ENCODE assay signal across 21 cellular contexts in the genomic region with DNA sequence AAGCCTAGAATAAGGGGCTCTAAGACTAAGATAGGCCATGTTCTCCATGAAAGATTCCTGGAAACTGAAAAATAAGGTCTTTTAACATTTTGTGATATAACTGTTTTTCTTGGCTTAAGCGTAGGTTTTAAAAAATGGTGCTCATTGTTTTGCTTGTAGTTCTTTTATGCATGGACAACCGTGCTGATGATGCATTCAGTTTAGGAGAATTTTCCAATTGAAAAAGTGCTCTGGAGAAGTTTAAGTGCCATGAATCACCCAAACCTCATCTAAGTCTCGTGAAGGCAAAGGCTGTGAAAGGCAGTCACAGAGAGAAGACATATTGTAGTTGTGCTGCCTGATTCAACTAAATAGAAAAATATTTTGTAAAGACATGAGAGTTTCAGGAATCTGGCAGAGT.
"Had no signal": no experiment of that assay in that cellular context is flagged by ENCODE, and none has a peak within 500 bp of the region (broad histone marks: within the 10 kb centered on the region; RNA-seq: fewer than 3 reads in every experiment).

No MANE protein-coding gene starts in this region.

- H3K9me3 ChIP-seq: breast epithelium, left lung, prostate gland, testis had no signal

- H3K4me3 Mint-ChIP-seq: activated B cell treated with CpG ODN at 0.5 μM for 24 hours; activated CD4-positive, alpha-beta memory T cell treated with anti-CD3 and anti-CD28 coated beads, Interleukin-2, amount 10 ng/mL, durations not matched to agents 7 days and 5 days; activated CD8-positive, alpha-beta memory T cell treated with anti-CD3 and anti-CD28 coated beads, Interleukin-2, amount 10 ng/mL, durations not matched to agents 7 days and 5 days; activated naive CD8-positive, alpha-beta T cell treated with anti-CD3 and anti-CD28 coated beads, Interleukin-2, amount 10 ng/mL, durations not matched to agents 7 days and 5 days; activated T-helper 17 cell treated with anti-CD3 and anti-CD28 coated beads, Interleukin-2, amount 50 U/mL, for 72 hours; stimulated activated naive CD8-positive, alpha-beta T cell treated with anti-CD3 and anti-CD28 coated beads, Interleukin-15, amount 100 ng/mL, for 72 hours; T-helper 2 cell treated with Interferon-gamma antibody and Interleukin-4, amounts not matched to agents 5 μg/mL and 100 μg/mL, for 36 hours had no signal

- H3K27ac Mint-ChIP-seq: activated B cell treated with CpG ODN at 0.5 μM for 24 hours; activated CD4-positive, alpha-beta memory T cell treated with anti-CD3 and anti-CD28 coated beads, Interleukin-2, amount 10 ng/mL, durations not matched to agents 7 days and 5 days; activated CD8-positive, alpha-beta memory T cell treated with anti-CD3 and anti-CD28 coated beads, Interleukin-2, amount 10 ng/mL, durations not matched to agents 7 days and 5 days; activated naive CD8-positive, alpha-beta T cell treated with anti-CD3 and anti-CD28 coated beads, Interleukin-2, amount 10 ng/mL, durations not matched to agents 7 days and 5 days; activated T-helper 17 cell treated with anti-CD3 and anti-CD28 coated beads, Interleukin-2, amount 50 U/mL, for 72 hours; stimulated activated naive CD8-positive, alpha-beta T cell treated with anti-CD3 and anti-CD28 coated beads, Interleukin-15, amount 100 ng/mL, for 72 hours; T-helper 2 cell treated with Interferon-gamma antibody and Interleukin-4, amounts not matched to agents 5 μg/mL and 100 μg/mL, for 36 hours had no signal

- H3K4me3 ChIP-seq: breast epithelium, coronary artery, left lung, prostate gland, SK-N-MC, skin epidermis, testis had no signal

- DNase-seq: activated B cell treated with CpG ODN at 0.5 μM for 24 hours; activated CD4-positive, alpha-beta memory T cell treated with anti-CD3 and anti-CD28 coated beads, Interleukin-2, amount 10 ng/mL, durations not matched to agents 7 days and 5 days; activated CD4-positive, alpha-beta T cell treated with anti-CD3 and anti-CD28 coated beads for 48 hours; activated CD8-positive, alpha-beta memory T cell treated with anti-CD3 and anti-CD28 coated beads, Interleukin-2, amount 10 ng/mL, durations not matched to agents 7 days and 5 days; activated naive CD4-positive, alpha-beta T cell treated with Interleukin-2 at 50 U/mL for 16 hours; activated naive CD8-positive, alpha-beta T cell treated with anti-CD3 and anti-CD28 coated beads, Interleukin-2, amount 10 ng/mL, durations not matched to agents 7 days and 5 days; amygdala; left lung; mammary epithelial cell; right cardiac atrium; stimulated activated CD4-positive, alpha-beta T cell treated with anti-CD3 and anti-CD28 coated beads, Interleukin-15, amount 100 ng/mL, for 24 hours; stimulated activated CD4-positive, alpha-beta T cell treated with anti-CD3 and anti-CD28 coated beads, Interleukin-2, amount 100 ng/mL, for 48 hours; stimulated activated naive CD8-positive, alpha-beta T cell treated with anti-CD3 and anti-CD28 coated beads, Interleukin-15, amount 100 ng/mL, for 72 hours; testis had no signal

- H3K36me3 Mint-ChIP-seq: activated CD8-positive, alpha-beta memory T cell treated with anti-CD3 and anti-CD28 coated beads, Interleukin-2, amount 10 ng/mL, durations not matched to agents 7 days and 5 days; activated naive CD8-positive, alpha-beta T cell treated with anti-CD3 and anti-CD28 coated beads, Interleukin-2, amount 10 ng/mL, durations not matched to agents 7 days and 5 days had no signal

- H3K27me3 Mint-ChIP-seq: activated CD4-positive, alpha-beta memory T cell treated with anti-CD3 and anti-CD28 coated beads, Interleukin-2, amount 10 ng/mL, durations not matched to agents 7 days and 5 days had no signal

- H3K36me3 ChIP-seq: breast epithelium, left lung, prostate gland had no signal

- H3K27ac ChIP-seq: breast epithelium, coronary artery, left lung, prostate gland, SK-N-MC, skin epidermis, testis had no signal

- H3K9me3 Mint-ChIP-seq: activated B cell treated with CpG ODN at 0.5 μM for 24 hours; activated naive CD8-positive, alpha-beta T cell treated with anti-CD3 and anti-CD28 coated beads, Interleukin-2, amount 10 ng/mL, durations not matched to agents 7 days and 5 days; activated T-helper 17 cell treated with anti-CD3 and anti-CD28 coated beads, Interleukin-2, amount 50 U/mL, for 72 hours; stimulated activated naive CD8-positive, alpha-beta T cell treated with anti-CD3 and anti-CD28 coated beads, Interleukin-15, amount 100 ng/mL, for 72 hours; T-helper 2 cell treated with Interferon-gamma antibody and Interleukin-4, amounts not matched to agents 5 μg/mL and 100 μg/mL, for 36 hours had no signal

- H3K4me1 ChIP-seq: breast epithelium, left lung, prostate gland, testis had no signal

- H3K4me1 Mint-ChIP-seq: activated B cell treated with CpG ODN at 0.5 μM for 24 hours; activated CD4-positive, alpha-beta memory T cell treated with anti-CD3 and anti-CD28 coated beads, Interleukin-2, amount 10 ng/mL, durations not matched to agents 7 days and 5 days; activated CD8-positive, alpha-beta memory T cell treated with anti-CD3 and anti-CD28 coated beads, Interleukin-2, amount 10 ng/mL, durations not matched to agents 7 days and 5 days; activated naive CD8-positive, alpha-beta T cell treated with anti-CD3 and anti-CD28 coated beads, Interleukin-2, amount 10 ng/mL, durations not matched to agents 7 days and 5 days; activated T-helper 17 cell treated with anti-CD3 and anti-CD28 coated beads, Interleukin-2, amount 50 U/mL, for 72 hours; stimulated activated naive CD8-positive, alpha-beta T cell treated with anti-CD3 and anti-CD28 coated beads, Interleukin-15, amount 100 ng/mL, for 72 hours had no signal

- H3K27me3 ChIP-seq: breast epithelium, left lung, testis had no signal

- ATAC-seq: activated CD8-positive, alpha-beta memory T cell treated with anti-CD3 and anti-CD28 coated beads, Interleukin-2, amount 10 ng/mL, durations not matched to agents 7 days and 5 days; activated T-helper 17 cell treated with anti-CD3 and anti-CD28 coated beads, Interleukin-2, amount 50 U/mL, for 72 hours; left lung; stimulated activated naive CD8-positive, alpha-beta T cell treated with anti-CD3 and anti-CD28 coated beads, Interleukin-15, amount 100 ng/mL, for 72 hours had no signal
